Comparison of ENCODE assay signal across 8 cellular contexts in genomic region chr13:114065926-114066774, GRCh38.
DNase-seq lines count a peak whose midpoint lies in the region; ATAC-seq and TF ChIP-seq lines count a peak whose summit lies in the region.

No MANE protein-coding gene starts in this region.

- peak overlapping the region; percentile 99 for H3K27ac ChIP-seq in substantia nigra (ENCODE audit: low read depth, low read length, poor library complexity, severe bottlenecking)

- intact Hi-C loops in left ventricle myocardium superior (cut with micrococcal nuclease): no loop called here

- ATAC-seq in left ventricle myocardium superior (no peak), GM19397 (IDR thresholded peaks at IDR 0.05; ENCODE audit: unreplicated experiment) (no peak)

- peak overlapping the region; percentile 28 for H3K4me3 ChIP-seq in HFF-Myc (replicated peaks; ENCODE audit: low read depth, low read length)

- TF ChIP-seq CTCF in HFF-Myc (IDR thresholded peaks at IDR 0.05; ENCODE audit: low read depth, low read length, missing control alignments): no peak

- DNase-seq in HFF-Myc (ENCODE audit: extremely low read depth, low read depth): no peak
- DNase-seq in activated CD4-positive, alpha-beta T cell treated with anti-CD3 and anti-CD28 coated beads, Interleukin-2, amount 50 U/mL, for 48 hours: peak; percentile 45 to 48
- peak; percentile 32 for DNase-seq in left ventricle myocardium superior
- no peak for DNase-seq in substantia nigra (lab: John Stamatoyannopoulos, UW)
- DNase-seq in NCI-H1930 (lab: John Stamatoyannopoulos, UW): no peak
- no peak for DNase-seq in mesenteric fat pad (ENCODE audit: low spot score)
- no peak for DNase-seq in D341Med (ENCODE audit: low spot score)

Comparison
In these comparisons a context has a peak if more than half of its experiments do, and no peak if none do; other contexts are left out.
1. DNase-seq: peak in activated CD4-positive, alpha-beta T cell treated with anti-CD3 and anti-CD28 coated beads, Interleukin-2, amount 50 U/mL, for 48 hours (2 of 2) and left ventricle myocardium superior (single experiment); none in HFF-Myc (single experiment), substantia nigra (0 of 49), NCI-H1930 (0 of 2), mesenteric fat pad (single experiment) and D341Med (single experiment).